23 cellular contexts compared by ENCODE assay signal in genomic region chr22:23062616-23063538, GRCh38. TPM values are rescaled to one million over a fixed set of nuclear protein-coding genes. Genes with fewer than 3 reads are reported as not detected.
DNase-seq lines count a peak whose midpoint lies in the region; TF ChIP-seq lines count a peak whose summit lies in the region.
"Had no signal": no experiment of that assay in that cellular context is flagged by ENCODE, and none has a peak within 500 bp of the region (broad histone marks: within the 10 kb centered on the region; RNA-seq: fewer than 3 reads in every experiment).

No MANE protein-coding gene starts in this region.

- POLR2A ChIA-PET in activated CD4-positive, alpha-beta memory T cell treated with anti-CD3 and anti-CD28 coated beads for 36 hours (lab: Charles Lee), result no interaction called here
- POLR2A ChIA-PET in activated CD4-positive, alpha-beta memory T cell treated with anti-CD3 and anti-CD28 coated beads, Interleukin-2, amount 10 ng/mL, durations not matched to agents 7 days and 5 days (lab: Charles Lee), result no interaction called here
- POLR2A ChIA-PET in GM10248 (lab: Yijun Ruan, JAX), result no interaction called here

- intact Hi-C loops in activated CD4-positive, alpha-beta memory T cell treated with anti-CD3 and anti-CD28 coated beads for 36 hours (cut with micrococcal nuclease), result no loop called here
- intact Hi-C loops in posterior vena cava (cut with DNase I), result no loop called here
- intact Hi-C loops in activated T-helper 2 cell treated with anti-CD3 and anti-CD28 coated beads, Interferon-gamma antibody, Interleukin-2, Interleukin-4, amounts not matched to agents 10 μg/mL and 5 μg/mL and 100 μg/mL, durations not matched to agents 14 hours and 24 hours and 36 hours (cut with micrococcal nuclease), result no loop called here

- no peak overlapping the region for H3K9ac ChIP-seq in endodermal cell (ENCODE audit: extremely low read depth, low read length, poor library complexity, severe bottlenecking)

- WGBS in endodermal cell (ENCODE audit: insufficient coverage in 1 of 2, insufficient read length in 1 of 2), 2 experiments, result 91 to 94% methylated on average over 10 to 12 of the region's 12 CpGs

- no peak overlapping the region for H3K4me3 ChIP-seq in endodermal cell (ENCODE audit: low read length)
- H3K4me3 ChIP-seq: A549, tibial nerve had no signal

- H3K36me3 Mint-ChIP-seq in activated CD4-positive, alpha-beta memory T cell treated with anti-CD3 and anti-CD28 coated beads for 36 hours, result no peaks in the 10 kb centered on the region
- no peaks in the 10 kb centered on the region for H3K36me3 Mint-ChIP-seq in activated CD4-positive, alpha-beta memory T cell treated with anti-CD3 and anti-CD28 coated beads, Interleukin-2, amount 10 ng/mL, durations not matched to agents 7 days and 5 days (ENCODE audit: low read depth)
- no peaks in the 10 kb centered on the region for H3K36me3 Mint-ChIP-seq in endodermal cell (ENCODE audit: low read depth)
- no peaks in the 10 kb centered on the region for H3K36me3 Mint-ChIP-seq in activated T-helper 2 cell treated with anti-CD3 and anti-CD28 coated beads, Interferon-gamma antibody, Interleukin-2, Interleukin-4, amounts not matched to agents 10 μg/mL and 5 μg/mL and 100 μg/mL, durations not matched to agents 14 hours and 24 hours and 36 hours (ENCODE audit: low read depth)
- H3K36me3 Mint-ChIP-seq: activated naive CD8-positive, alpha-beta T cell treated with anti-CD3 and anti-CD28 coated beads, Interleukin-2, amount 10 ng/mL, durations not matched to agents 7 days and 5 days; T-cell had no signal

- no peaks in the 10 kb centered on the region for H3K9me3 Mint-ChIP-seq in activated CD4-positive, alpha-beta memory T cell treated with anti-CD3 and anti-CD28 coated beads for 36 hours
- H3K9me3 Mint-ChIP-seq in activated CD4-positive, alpha-beta memory T cell treated with anti-CD3 and anti-CD28 coated beads, Interleukin-2, amount 10 ng/mL, durations not matched to agents 7 days and 5 days, result no peaks in the 10 kb centered on the region
- no peaks in the 10 kb centered on the region for H3K9me3 Mint-ChIP-seq in endodermal cell
- H3K9me3 Mint-ChIP-seq in activated T-helper 2 cell treated with anti-CD3 and anti-CD28 coated beads, Interferon-gamma antibody, Interleukin-2, Interleukin-4, amounts not matched to agents 10 μg/mL and 5 μg/mL and 100 μg/mL, durations not matched to agents 14 hours and 24 hours and 36 hours, result no peaks in the 10 kb centered on the region
- H3K9me3 Mint-ChIP-seq: activated naive CD8-positive, alpha-beta T cell treated with anti-CD3 and anti-CD28 coated beads, Interleukin-2, amount 10 ng/mL, durations not matched to agents 7 days and 5 days; activated T-helper 1 cell treated with anti-CD3 and anti-CD28 coated beads, Interleukin-12 subunit alpha, Interleukin-12 subunit beta, Interleukin-2, Interleukin-4 antibody, amounts not matched to agents 30 ng/mL and 10 ng/mL and 1 ng/mL, durations not matched to agents 14 hours and 24 hours and 36 hours; T-cell had no signal

- no peaks in the 10 kb centered on the region for H3K4me1 Mint-ChIP-seq in activated CD4-positive, alpha-beta memory T cell treated with anti-CD3 and anti-CD28 coated beads for 36 hours (ENCODE audit: low read depth)
- H3K4me1 Mint-ChIP-seq in activated CD4-positive, alpha-beta memory T cell treated with anti-CD3 and anti-CD28 coated beads, Interleukin-2, amount 10 ng/mL, durations not matched to agents 7 days and 5 days, result peaks cover 3% of the 10 kb centered on the region
- H3K4me1 Mint-ChIP-seq in endodermal cell, result peaks cover 3% of the 10 kb centered on the region
- no peaks in the 10 kb centered on the region for H3K4me1 Mint-ChIP-seq in activated T-helper 2 cell treated with anti-CD3 and anti-CD28 coated beads, Interferon-gamma antibody, Interleukin-2, Interleukin-4, amounts not matched to agents 10 μg/mL and 5 μg/mL and 100 μg/mL, durations not matched to agents 14 hours and 24 hours and 36 hours (ENCODE audit: low read depth)
- H3K4me1 Mint-ChIP-seq: activated naive CD8-positive, alpha-beta T cell treated with anti-CD3 and anti-CD28 coated beads, Interleukin-2, amount 10 ng/mL, durations not matched to agents 7 days and 5 days had no signal

- H3K27me3 ChIP-seq in endodermal cell (ENCODE audit: control insufficient read depth, insufficient read depth, low read length, poor library complexity, severe bottlenecking), result no peaks in the 10 kb centered on the region
- H3K27me3 ChIP-seq: tibial nerve had no signal

- H3K27ac Mint-ChIP-seq in activated CD4-positive, alpha-beta memory T cell treated with anti-CD3 and anti-CD28 coated beads for 36 hours, result no peak overlapping the region
- H3K27ac Mint-ChIP-seq in activated CD4-positive, alpha-beta memory T cell treated with anti-CD3 and anti-CD28 coated beads, Interleukin-2, amount 10 ng/mL, durations not matched to agents 7 days and 5 days, result no peak overlapping the region
- H3K27ac Mint-ChIP-seq in endodermal cell, result no peak overlapping the region
- no peak overlapping the region for H3K27ac Mint-ChIP-seq in activated T-helper 2 cell treated with anti-CD3 and anti-CD28 coated beads, Interferon-gamma antibody, Interleukin-2, Interleukin-4, amounts not matched to agents 10 μg/mL and 5 μg/mL and 100 μg/mL, durations not matched to agents 14 hours and 24 hours and 36 hours
- H3K27ac Mint-ChIP-seq: activated naive CD8-positive, alpha-beta T cell treated with anti-CD3 and anti-CD28 coated beads, Interleukin-2, amount 10 ng/mL, durations not matched to agents 7 days and 5 days; activated T-helper 1 cell treated with anti-CD3 and anti-CD28 coated beads, Interleukin-12 subunit alpha, Interleukin-12 subunit beta, Interleukin-2, Interleukin-4 antibody, amounts not matched to agents 30 ng/mL and 10 ng/mL and 1 ng/mL, durations not matched to agents 14 hours and 24 hours and 36 hours; T-cell had no signal

- no peak overlapping the region for H3K4me3 Mint-ChIP-seq in activated CD4-positive, alpha-beta memory T cell treated with anti-CD3 and anti-CD28 coated beads for 36 hours
- no peak overlapping the region for H3K4me3 Mint-ChIP-seq in activated CD4-positive, alpha-beta memory T cell treated with anti-CD3 and anti-CD28 coated beads, Interleukin-2, amount 10 ng/mL, durations not matched to agents 7 days and 5 days
- H3K4me3 Mint-ChIP-seq in endodermal cell, result no peak overlapping the region
- H3K4me3 Mint-ChIP-seq in activated T-helper 2 cell treated with anti-CD3 and anti-CD28 coated beads, Interferon-gamma antibody, Interleukin-2, Interleukin-4, amounts not matched to agents 10 μg/mL and 5 μg/mL and 100 μg/mL, durations not matched to agents 14 hours and 24 hours and 36 hours (ENCODE audit: low read depth), result no peak overlapping the region
- H3K4me3 Mint-ChIP-seq: activated naive CD8-positive, alpha-beta T cell treated with anti-CD3 and anti-CD28 coated beads, Interleukin-2, amount 10 ng/mL, durations not matched to agents 7 days and 5 days; activated T-helper 1 cell treated with anti-CD3 and anti-CD28 coated beads, Interleukin-12 subunit alpha, Interleukin-12 subunit beta, Interleukin-2, Interleukin-4 antibody, amounts not matched to agents 30 ng/mL and 10 ng/mL and 1 ng/mL, durations not matched to agents 14 hours and 24 hours and 36 hours; T-cell had no signal

- H3K9me3 ChIP-seq in endodermal cell (ENCODE audit: control insufficient read depth, low read length), result no peaks in the 10 kb centered on the region
- H3K9me3 ChIP-seq: A549, neutrophil, tibial nerve had no signal

- CTCF ChIA-PET in activated CD4-positive, alpha-beta memory T cell treated with anti-CD3 and anti-CD28 coated beads for 36 hours (lab: Charles Lee), result no interaction called here
- CTCF ChIA-PET in activated CD4-positive, alpha-beta memory T cell treated with anti-CD3 and anti-CD28 coated beads, Interleukin-2, amount 10 ng/mL, durations not matched to agents 7 days and 5 days (lab: Charles Lee), result no interaction called here
- CTCF ChIA-PET in GM10248 (lab: Yijun Ruan, JAX), result interaction anchor here (1.5 kb wide), 1 partner anchor 313 kb away, joined by 3 read pairs; no protein-coding TSS in a partner anchor

- no peaks in the 10 kb centered on the region for H3K4me1 ChIP-seq in endodermal cell (ENCODE audit: control insufficient read depth, insufficient read depth, low read length)
- H3K4me1 ChIP-seq: A549, tibial nerve had no signal

- H3K27ac ChIP-seq in endodermal cell (ENCODE audit: low read depth, low read length), result no peak overlapping the region
- H3K27ac ChIP-seq: A549, neutrophil, tibial nerve had no signal

- TF ChIP-seq CTCF in GM10248 (IDR thresholded peaks at IDR 0.05; ENCODE audit: control extremely low read depth, extremely low read depth, low read depth, missing control alignments), result no peak
- TF ChIP-seq CTCF in endodermal cell (conservative IDR thresholded peaks at IDR 0.05), result no peak

- H3K36me3 ChIP-seq in endodermal cell (ENCODE audit: control insufficient read depth, insufficient read depth, low read length), result no peaks in the 10 kb centered on the region
- H3K36me3 ChIP-seq: neutrophil, tibial nerve had no signal

- peak; percentile 5 for DNase-seq in activated CD4-positive, alpha-beta memory T cell treated with anti-CD3 and anti-CD28 coated beads for 36 hours
- DNase-seq in activated CD4-positive, alpha-beta memory T cell treated with anti-CD3 and anti-CD28 coated beads, Interleukin-2, amount 10 ng/mL, durations not matched to agents 7 days and 5 days, result no peak
- peak; percentile 4 for DNase-seq in GM10248 (ENCODE audit: extremely low spot score)
- peak; percentile 27 for DNase-seq in endodermal cell
- DNase-seq in posterior vena cava (ENCODE audit: low spot score), result peak; percentile 64
- DNase-seq in superior temporal gyrus (ENCODE audit: extremely low spot score), result no peak
- no peak for DNase-seq in NCI-H1436 treated with DMSO at 0.1 percent for 48 hours (lab: John Stamatoyannopoulos, UW)
- no peak for DNase-seq in activated T-helper 2 cell treated with anti-CD3 and anti-CD28 coated beads, Interferon-gamma antibody, Interleukin-2, Interleukin-4, amounts not matched to agents 10 μg/mL and 5 μg/mL and 100 μg/mL, durations not matched to agents 14 hours and 24 hours and 36 hours (ENCODE audit: low spot score)
- DNase-seq: COR-L47; effector CD4-positive, alpha-beta T cell; NCI-H187 treated with DMSO at 0.1 percent for 48 hours; NCI-H2227 treated with DMSO at 0.1 percent for 48 hours; NCI-H82; OCI-M1; SHP77 treated with DMSO at 0.1 percent for 48 hours; stimulated activated CD4-positive, alpha-beta T cell treated with anti-CD3 and anti-CD28 coated beads, Interleukin-4, amount 100 ng/mL, for 1 hour; stimulated activated naive CD4-positive, alpha-beta T cell treated with Interleukin-2 at 50 U/mL for 16 hours had no signal

- no peaks in the 10 kb centered on the region for H3K27me3 Mint-ChIP-seq in activated CD4-positive, alpha-beta memory T cell treated with anti-CD3 and anti-CD28 coated beads for 36 hours
- no peaks in the 10 kb centered on the region for H3K27me3 Mint-ChIP-seq in activated CD4-positive, alpha-beta memory T cell treated with anti-CD3 and anti-CD28 coated beads, Interleukin-2, amount 10 ng/mL, durations not matched to agents 7 days and 5 days
- H3K27me3 Mint-ChIP-seq in endodermal cell (ENCODE audit: insufficient read depth), result peaks cover 12% of the 10 kb centered on the region
- H3K27me3 Mint-ChIP-seq in activated T-helper 2 cell treated with anti-CD3 and anti-CD28 coated beads, Interferon-gamma antibody, Interleukin-2, Interleukin-4, amounts not matched to agents 10 μg/mL and 5 μg/mL and 100 μg/mL, durations not matched to agents 14 hours and 24 hours and 36 hours (ENCODE audit: low read depth), result peaks cover 4% of the 10 kb centered on the region
- H3K27me3 Mint-ChIP-seq: T-cell had no signal

RNA-seq across cellular contexts. Expression of gene GNAZ, which starts 7.4 kb away (rescaled TPM):
- 1 to 10 TPM; 1.6 to 2.2 TPM for total RNA-seq in activated CD4-positive, alpha-beta memory T cell treated with anti-CD3 and anti-CD28 coated beads for 36 hours
- under 1 TPM; 0.28 to 0.53 TPM for total RNA-seq in activated CD4-positive, alpha-beta memory T cell treated with anti-CD3 and anti-CD28 coated beads, Interleukin-2, amount 10 ng/mL, durations not matched to agents 7 days and 5 days
- 10 to 100 TPM; 16.7 to 17.9 TPM for total RNA-seq in endodermal cell
- 26.0 TPM for polyA plus RNA-seq in endodermal cell (2013, experiment 1 of 2)
- polyA plus RNA-seq in endodermal cell (2013, experiment 2 of 2), result 28.0 TPM
- 10 to 100 TPM; 34.3 to 37.0 TPM for total RNA-seq in posterior vena cava
- 0.32 and 0.39 TPM in 2 replicates for total RNA-seq in activated T-helper 2 cell treated with anti-CD3 and anti-CD28 coated beads, Interferon-gamma antibody, Interleukin-2, Interleukin-4, amounts not matched to agents 10 μg/mL and 5 μg/mL and 100 μg/mL, durations not matched to agents 14 hours and 24 hours and 36 hours

Comparison
In these comparisons a context has a peak if more than half of its experiments do, and no peak if none do; other contexts are left out.
1. DNase-seq: peak in activated CD4-positive, alpha-beta memory T cell treated with anti-CD3 and anti-CD28 coated beads for 36 hours (single experiment), GM10248 (single experiment), endodermal cell (single experiment) and posterior vena cava (single experiment); none in activated CD4-positive, alpha-beta memory T cell treated with anti-CD3 and anti-CD28 coated beads, Interleukin-2, amount 10 ng/mL, durations not matched to agents 7 days and 5 days (single experiment), superior temporal gyrus (single experiment), NCI-H1436 treated with DMSO at 0.1 percent for 48 hours (single experiment) and activated T-helper 2 cell treated with anti-CD3 and anti-CD28 coated beads, Interferon-gamma antibody, Interleukin-2, Interleukin-4, amounts not matched to agents 10 μg/mL and 5 μg/mL and 100 μg/mL, durations not matched to agents 14 hours and 24 hours and 36 hours (single experiment).
2. RNA of gene GNAZ, which starts 7.4 kb away (total RNA-seq): 34.3 to 37.0 TPM in posterior vena cava and 16.7 to 17.9 TPM in endodermal cell; 1.6 to 2.2 TPM in activated CD4-positive, alpha-beta memory T cell treated with anti-CD3 and anti-CD28 coated beads for 36 hours, 0.28 to 0.53 TPM in activated CD4-positive, alpha-beta memory T cell treated with anti-CD3 and anti-CD28 coated beads, Interleukin-2, amount 10 ng/mL, durations not matched to agents 7 days and 5 days and 0.32 to 0.39 TPM in activated T-helper 2 cell treated with anti-CD3 and anti-CD28 coated beads, Interferon-gamma antibody, Interleukin-2, Interleukin-4, amounts not matched to agents 10 μg/mL and 5 μg/mL and 100 μg/mL, durations not matched to agents 14 hours and 24 hours and 36 hours; every median in the first group is over 4 times any median in the second.